In the genomic region with DNA sequence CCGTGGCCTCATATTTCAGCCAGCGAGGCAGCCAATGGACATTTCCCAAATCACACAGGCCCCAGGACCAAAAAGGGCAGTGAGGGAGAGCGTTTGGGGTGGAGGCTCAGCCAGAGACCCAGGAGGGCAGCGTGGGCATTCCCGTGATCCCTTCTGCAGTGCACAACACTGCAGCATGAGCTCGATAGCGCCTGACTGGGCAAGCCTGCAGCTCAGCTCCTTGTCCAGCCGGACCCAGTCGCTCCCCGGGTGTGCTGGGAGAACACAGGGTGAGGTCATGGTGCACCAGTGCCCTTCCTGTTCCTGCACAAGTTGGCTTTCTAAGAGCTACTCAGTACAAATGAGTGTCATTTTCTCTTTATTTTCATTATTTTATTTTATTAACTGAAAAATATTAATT, we compare ENCODE assay signal across 14 cellular contexts. TPM values are rescaled to one million over a fixed set of nuclear protein-coding genes. Genes with fewer than 3 reads are reported as not detected.
DNase-seq lines count a peak whose midpoint lies in the region.
"Had no signal": no experiment of that assay in that cellular context is flagged by ENCODE, and none has a peak within 500 bp of the region (broad histone marks: within the 10 kb centered on the region; RNA-seq: fewer than 3 reads in every experiment).

No MANE protein-coding gene starts in this region.

- no peaks in the 10 kb centered on the region for H3K27me3 Mint-ChIP-seq in activated T-helper 2 cell treated with anti-CD3 and anti-CD28 coated beads, Interferon-gamma antibody, Interleukin-2, Interleukin-4, amounts not matched to agents 10 μg/mL and 5 μg/mL and 100 μg/mL, durations not matched to agents 14 hours and 24 hours and 36 hours (ENCODE audit: low read depth)
- peaks cover 12% of the 10 kb centered on the region for H3K27me3 Mint-ChIP-seq in activated naive CD4-positive, alpha-beta T cell treated with anti-CD3 and anti-CD28 coated beads, Interleukin-2, amount 10 ng/mL, durations not matched to agents 7 days and 5 days

- H3K36me3 Mint-ChIP-seq in activated T-helper 2 cell treated with anti-CD3 and anti-CD28 coated beads, Interferon-gamma antibody, Interleukin-2, Interleukin-4, amounts not matched to agents 10 μg/mL and 5 μg/mL and 100 μg/mL, durations not matched to agents 14 hours and 24 hours and 36 hours (ENCODE audit: low read depth): no peaks in the 10 kb centered on the region
- no peaks in the 10 kb centered on the region for H3K36me3 Mint-ChIP-seq in activated naive CD4-positive, alpha-beta T cell treated with anti-CD3 and anti-CD28 coated beads, Interleukin-2, amount 10 ng/mL, durations not matched to agents 7 days and 5 days

- intact Hi-C loops in activated T-helper 2 cell treated with anti-CD3 and anti-CD28 coated beads, Interferon-gamma antibody, Interleukin-2, Interleukin-4, amounts not matched to agents 10 μg/mL and 5 μg/mL and 100 μg/mL, durations not matched to agents 14 hours and 24 hours and 36 hours (cut with micrococcal nuclease): no loop called here

- H3K4me1 Mint-ChIP-seq in activated T-helper 2 cell treated with anti-CD3 and anti-CD28 coated beads, Interferon-gamma antibody, Interleukin-2, Interleukin-4, amounts not matched to agents 10 μg/mL and 5 μg/mL and 100 μg/mL, durations not matched to agents 14 hours and 24 hours and 36 hours (ENCODE audit: low read depth): peaks cover 4% of the 10 kb centered on the region
- no peaks in the 10 kb centered on the region for H3K4me1 Mint-ChIP-seq in activated naive CD4-positive, alpha-beta T cell treated with anti-CD3 and anti-CD28 coated beads, Interleukin-2, amount 10 ng/mL, durations not matched to agents 7 days and 5 days

- CTCF ChIA-PET in activated naive CD4-positive, alpha-beta T cell treated with anti-CD3 and anti-CD28 coated beads, Interleukin-2, amount 10 ng/mL, durations not matched to agents 7 days and 5 days (lab: Charles Lee): no interaction called here

- H3K27ac Mint-ChIP-seq in activated T-helper 2 cell treated with anti-CD3 and anti-CD28 coated beads, Interferon-gamma antibody, Interleukin-2, Interleukin-4, amounts not matched to agents 10 μg/mL and 5 μg/mL and 100 μg/mL, durations not matched to agents 14 hours and 24 hours and 36 hours: no peak overlapping the region
- no peak overlapping the region for H3K27ac Mint-ChIP-seq in activated naive CD4-positive, alpha-beta T cell treated with anti-CD3 and anti-CD28 coated beads, Interleukin-2, amount 10 ng/mL, durations not matched to agents 7 days and 5 days
- H3K27ac Mint-ChIP-seq: CD4-positive, alpha-beta T cell had no signal

- no peak overlapping the region for H3K4me3 Mint-ChIP-seq in activated T-helper 2 cell treated with anti-CD3 and anti-CD28 coated beads, Interferon-gamma antibody, Interleukin-2, Interleukin-4, amounts not matched to agents 10 μg/mL and 5 μg/mL and 100 μg/mL, durations not matched to agents 14 hours and 24 hours and 36 hours (ENCODE audit: low read depth)
- H3K4me3 Mint-ChIP-seq in activated naive CD4-positive, alpha-beta T cell treated with anti-CD3 and anti-CD28 coated beads, Interleukin-2, amount 10 ng/mL, durations not matched to agents 7 days and 5 days: no peak overlapping the region
- H3K4me3 Mint-ChIP-seq: CD4-positive, alpha-beta T cell had no signal

- no peaks in the 10 kb centered on the region for H3K9me3 Mint-ChIP-seq in activated T-helper 2 cell treated with anti-CD3 and anti-CD28 coated beads, Interferon-gamma antibody, Interleukin-2, Interleukin-4, amounts not matched to agents 10 μg/mL and 5 μg/mL and 100 μg/mL, durations not matched to agents 14 hours and 24 hours and 36 hours
- H3K9me3 Mint-ChIP-seq in activated naive CD4-positive, alpha-beta T cell treated with anti-CD3 and anti-CD28 coated beads, Interleukin-2, amount 10 ng/mL, durations not matched to agents 7 days and 5 days: peaks cover 2% of the 10 kb centered on the region
- H3K9me3 Mint-ChIP-seq: CD4-positive, alpha-beta T cell had no signal

- peak; percentile 49 for DNase-seq in DMS53 (lab: John Stamatoyannopoulos, UW)
- no peak for DNase-seq in DMS53 treated with DMSO at 0.1 percent for 48 hours (lab: John Stamatoyannopoulos, UW; ENCODE audit: unreplicated experiment)
- DNase-seq in iPS-NIHi11 (ENCODE audit: low spot score): peak; percentile 4
- peak; percentile 54 for DNase-seq in mucosa of gallbladder (ENCODE audit: low spot score)
- no peak for DNase-seq in cerebellum (ENCODE audit: low spot score)
- no peak for DNase-seq in activated T-helper 2 cell treated with anti-CD3 and anti-CD28 coated beads, Interferon-gamma antibody, Interleukin-2, Interleukin-4, amounts not matched to agents 10 μg/mL and 5 μg/mL and 100 μg/mL, durations not matched to agents 14 hours and 24 hours and 36 hours (ENCODE audit: low spot score)
- no peak for DNase-seq in activated naive CD4-positive, alpha-beta T cell treated with anti-CD3 and anti-CD28 coated beads, Interleukin-2, amount 10 ng/mL, durations not matched to agents 7 days and 5 days
- DNase-seq: AML-193; Caco-2; CD4-positive, alpha-beta T cell; DMS79 treated with DMSO at 0.1 percent for 48 hours; GF-D8 had no signal

RNA-seq across cellular contexts. Expression of a gene that starts 5.9 kb away (rescaled TPM):
- total RNA-seq in mucosa of gallbladder (not detected), cerebellum (not detected)
- not detected in 2 replicates for total RNA-seq in activated T-helper 2 cell treated with anti-CD3 and anti-CD28 coated beads, Interferon-gamma antibody, Interleukin-2, Interleukin-4, amounts not matched to agents 10 μg/mL and 5 μg/mL and 100 μg/mL, durations not matched to agents 14 hours and 24 hours and 36 hours
- total RNA-seq: Caco-2; CD4-positive, alpha-beta T cell; GM12878; H4 had no signal

RNA-seq across cellular contexts. Expression of a gene that starts 39.6 kb away (rescaled TPM):
- 14.3 TPM for total RNA-seq in mucosa of gallbladder
- not detected for total RNA-seq in cerebellum
- not detected in 2 replicates for total RNA-seq in activated T-helper 2 cell treated with anti-CD3 and anti-CD28 coated beads, Interferon-gamma antibody, Interleukin-2, Interleukin-4, amounts not matched to agents 10 μg/mL and 5 μg/mL and 100 μg/mL, durations not matched to agents 14 hours and 24 hours and 36 hours
- total RNA-seq: CD4-positive, alpha-beta T cell; GM12878; H4 had no signal

Comparison
In these comparisons a context has a peak if more than half of its experiments do, and no peak if none do; other contexts are left out.
1. DNase-seq: peak in DMS53 (single experiment), iPS-NIHi11 (single experiment) and mucosa of gallbladder (single experiment); none in DMS53 treated with DMSO at 0.1 percent for 48 hours (single experiment), cerebellum (single experiment), activated T-helper 2 cell treated with anti-CD3 and anti-CD28 coated beads, Interferon-gamma antibody, Interleukin-2, Interleukin-4, amounts not matched to agents 10 μg/mL and 5 μg/mL and 100 μg/mL, durations not matched to agents 14 hours and 24 hours and 36 hours (single experiment) and activated naive CD4-positive, alpha-beta T cell treated with anti-CD3 and anti-CD28 coated beads, Interleukin-2, amount 10 ng/mL, durations not matched to agents 7 days and 5 days (single experiment).
2. RNA of a gene that starts 39.6 kb away (total RNA-seq): 14.3 TPM in mucosa of gallbladder (single experiment); not detected in cerebellum (single experiment) and not detected in activated T-helper 2 cell treated with anti-CD3 and anti-CD28 coated beads, Interferon-gamma antibody, Interleukin-2, Interleukin-4, amounts not matched to agents 10 μg/mL and 5 μg/mL and 100 μg/mL, durations not matched to agents 14 hours and 24 hours and 36 hours; every median in the first group is over 10 times any median in the second.